In the genomic region with DNA sequence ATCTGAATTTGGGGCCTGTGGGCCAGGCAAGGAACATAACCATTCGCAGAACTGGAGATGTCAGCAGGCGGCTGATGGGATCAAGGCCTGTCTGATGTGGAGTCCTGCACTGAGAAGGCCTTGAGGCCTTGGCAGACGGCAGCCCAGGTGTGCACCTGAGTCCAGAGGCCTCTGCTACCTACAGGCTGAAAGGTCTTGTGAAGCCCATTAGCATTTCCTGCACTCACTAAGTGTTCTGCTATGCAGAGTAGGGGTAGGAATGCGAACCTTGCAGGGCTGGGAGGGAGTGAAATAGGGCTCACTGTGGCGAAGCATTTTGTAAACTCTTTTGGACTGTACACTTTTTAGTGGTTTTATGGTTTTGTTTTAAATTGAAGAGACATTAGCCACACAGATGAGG, we compare ENCODE assay signal across 9 cellular contexts. TPM values are rescaled to one million over a fixed set of nuclear protein-coding genes. Genes with fewer than 3 reads are reported as not detected.
DNase-seq lines count a peak whose midpoint lies in the region; ATAC-seq and TF ChIP-seq lines count a peak whose summit lies in the region.
"Had no signal": no experiment of that assay in that cellular context is flagged by ENCODE, and none has a peak within 500 bp of the region (broad histone marks: within the 10 kb centered on the region; RNA-seq: fewer than 3 reads in every experiment).

No MANE protein-coding gene starts in this region.

- no peak overlapping the region for H3K27ac Mint-ChIP-seq in activated naive CD4-positive, alpha-beta T cell treated with anti-CD3 and anti-CD28 coated beads, Interleukin-2, amount 10 ng/mL, durations not matched to agents 7 days and 5 days

- TF ChIP-seq EP300 in suprapubic skin (IDR thresholded peaks at IDR 0.05) = no peak

- DNase-seq in HL-60 (ENCODE audit: low read depth in 1 of 2, low spot score in 1 of 2) (no peak), body of pancreas (no peak), left lung (no peak), suprapubic skin (ENCODE audit: low spot score in 2 of 2) (no peak), amniotic stem cell (lab: John Stamatoyannopoulos, UW) (no peak), NCI-H345 treated with DMSO at 0.1 percent for 48 hours (lab: John Stamatoyannopoulos, UW; ENCODE audit: unreplicated experiment) (no peak)
- DNase-seq in activated naive CD4-positive, alpha-beta T cell treated with anti-CD3 and anti-CD28 coated beads, Interleukin-2, amount 10 ng/mL, durations not matched to agents 7 days and 5 days = no peak
- DNase-seq: glutamatergic neuron had no signal

- WGBS in body of pancreas, 2 donors = 74 to 86% methylated on average over 5 of the region's 5 CpGs
- WGBS in suprapubic skin = 70% methylated on average over 5 of the region's 5 CpGs

- H3K27me3 Mint-ChIP-seq in activated naive CD4-positive, alpha-beta T cell treated with anti-CD3 and anti-CD28 coated beads, Interleukin-2, amount 10 ng/mL, durations not matched to agents 7 days and 5 days = peaks cover 3% of the 10 kb centered on the region

- intact Hi-C loops in body of pancreas (cut with DNase I) (no loop called here), left lung (cut with DNase I) (no loop called here)

- no peaks in the 10 kb centered on the region for H3K36me3 ChIP-seq in body of pancreas (replicated peaks in 1 of 2; ENCODE audit: insufficient read depth in 1 of 2, low read depth in 2 of 2)
- no peaks in the 10 kb centered on the region for H3K36me3 ChIP-seq in left lung
- no peaks in the 10 kb centered on the region for H3K36me3 ChIP-seq in suprapubic skin

- peaks cover 45% of the 10 kb centered on the region for H3K4me1 Mint-ChIP-seq in activated naive CD4-positive, alpha-beta T cell treated with anti-CD3 and anti-CD28 coated beads, Interleukin-2, amount 10 ng/mL, durations not matched to agents 7 days and 5 days

- H3K9me3 Mint-ChIP-seq in activated naive CD4-positive, alpha-beta T cell treated with anti-CD3 and anti-CD28 coated beads, Interleukin-2, amount 10 ng/mL, durations not matched to agents 7 days and 5 days = no peaks in the 10 kb centered on the region

- H3K27me3 ChIP-seq in HL-60 (ENCODE audit: insufficient read depth, poor library complexity, severe bottlenecking) (no peaks in the 10 kb centered on the region), body of pancreas (no peaks in the 10 kb centered on the region), left lung (no peaks in the 10 kb centered on the region), suprapubic skin (no peaks in the 10 kb centered on the region)

- H3K9me3 ChIP-seq in body of pancreas (no peaks in the 10 kb centered on the region), left lung (no peaks in the 10 kb centered on the region), suprapubic skin (no peaks in the 10 kb centered on the region)

- no peaks in the 10 kb centered on the region for H3K36me3 Mint-ChIP-seq in activated naive CD4-positive, alpha-beta T cell treated with anti-CD3 and anti-CD28 coated beads, Interleukin-2, amount 10 ng/mL, durations not matched to agents 7 days and 5 days

- TF ChIP-seq POLR2A in body of pancreas (IDR thresholded peaks at IDR 0.05) (no peak), suprapubic skin (IDR thresholded peaks at IDR 0.05) (no peak)

- CTCF ChIA-PET in activated naive CD4-positive, alpha-beta T cell treated with anti-CD3 and anti-CD28 coated beads, Interleukin-2, amount 10 ng/mL, durations not matched to agents 7 days and 5 days (lab: Charles Lee) = no interaction called here

- peaks cover 30% of the 10 kb centered on the region for H3K4me1 ChIP-seq in body of pancreas
- peaks cover 22 to 85% of the 10 kb centered on the region in 2 donors for H3K4me1 ChIP-seq in left lung
- peaks cover 73% of the 10 kb centered on the region for H3K4me1 ChIP-seq in suprapubic skin

- TF ChIP-seq CTCF in HL-60 (IDR thresholded peaks at IDR 0.05; ENCODE audit: insufficient read depth, low read length) = no peak
- TF ChIP-seq CTCF in body of pancreas (IDR thresholded peaks at IDR 0.05) = no peak
- no peak for TF ChIP-seq CTCF in left lung (IDR thresholded peaks at IDR 0.05)
- no peak for TF ChIP-seq CTCF in suprapubic skin (IDR thresholded peaks at IDR 0.05)

- H3K27ac ChIP-seq in HL-60 (replicated peaks) = peak overlapping the region; percentile 96
- peak overlapping the region in 3 of 4 donors; percentile 1 to 63 (median 49) for H3K27ac ChIP-seq in body of pancreas
- peak overlapping the region; percentile 78 to 81 for H3K27ac ChIP-seq in left lung
- peak overlapping the region; percentile 79 for H3K27ac ChIP-seq in suprapubic skin

- ATAC-seq in body of pancreas (no peak), left lung (peak; percentile 32), GM18520 (IDR thresholded peaks at IDR 0.05; ENCODE audit: unreplicated experiment) (no peak)

- H3K4me3 ChIP-seq in HL-60 (replicated peaks; ENCODE audit: insufficient read depth, low read length) (no peak overlapping the region), body of pancreas (no peak overlapping the region), left lung (no peak overlapping the region), suprapubic skin (no peak overlapping the region)

- H3K4me3 Mint-ChIP-seq in activated naive CD4-positive, alpha-beta T cell treated with anti-CD3 and anti-CD28 coated beads, Interleukin-2, amount 10 ng/mL, durations not matched to agents 7 days and 5 days = no peak overlapping the region

RNA-seq across cellular contexts. Expression of gene RNF24, which starts 48.3 kb away (rescaled TPM):
- total RNA-seq in body of pancreas = 1 to 10 TPM; 3.6 to 6.0 TPM
- total RNA-seq in left lung = 10 to 100 TPM; 27.4 to 46.2 TPM
- 10 to 100 TPM; 16.0 to 27.8 (median 21.9) TPM for total RNA-seq in suprapubic skin
